8 cellular contexts compared by ENCODE assay signal in the genomic region with DNA sequence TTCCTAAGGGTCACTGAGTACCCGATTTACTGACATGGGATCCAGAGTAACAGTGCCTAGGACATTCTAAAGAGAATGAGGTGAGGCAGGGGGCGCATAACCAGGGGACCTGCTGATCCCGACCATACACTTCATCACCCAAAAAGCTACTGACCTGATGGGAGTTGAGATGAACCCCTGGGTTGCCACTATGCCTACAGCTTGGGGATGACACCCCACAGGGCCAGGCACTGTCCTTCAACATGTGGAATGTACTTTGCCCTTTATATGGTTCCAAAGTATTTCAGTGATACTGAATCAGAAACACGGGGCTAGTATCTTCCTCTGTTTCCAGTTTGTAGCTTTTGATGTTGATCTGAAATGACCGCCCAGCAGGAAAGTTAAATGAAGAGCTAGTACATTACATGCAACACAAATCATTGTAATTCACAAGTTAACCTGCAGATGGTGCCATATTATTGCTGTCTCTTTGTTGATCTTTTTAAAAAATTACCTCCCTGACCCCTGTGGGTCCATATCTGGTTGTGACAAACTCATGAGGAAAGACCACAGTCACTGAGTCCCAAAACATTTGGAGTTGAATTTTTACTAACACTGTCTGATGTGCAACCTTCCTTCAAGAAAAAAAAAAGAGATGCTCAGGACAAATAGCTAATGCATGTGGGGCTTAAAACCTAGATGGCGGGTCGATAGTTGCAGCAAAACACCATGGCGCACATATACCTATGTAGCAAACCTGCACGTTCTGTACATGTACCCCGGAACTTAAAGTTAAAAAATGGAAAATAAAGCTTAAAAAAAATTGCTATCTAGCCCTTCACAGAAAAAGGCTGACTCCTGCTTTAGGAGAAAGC. TPM values are rescaled to one million over a fixed set of nuclear protein-coding genes. Genes with fewer than 3 reads are reported as not detected.
DNase-seq lines count a peak whose midpoint lies in the region; TF ChIP-seq lines count a peak whose summit lies in the region.

No MANE protein-coding gene starts in this region.

- H3K4me3 Mint-ChIP-seq in Caco-2 (ENCODE audit: unreplicated experiment), result no peak overlapping the region

- H3K4me1 ChIP-seq in Caco-2 (no peaks in the 10 kb centered on the region), uterus (no peaks in the 10 kb centered on the region)

- no peaks in the 10 kb centered on the region for H3K9me3 ChIP-seq in Caco-2
- H3K9me3 ChIP-seq in WERI-Rb-1 (ENCODE audit: severe bottlenecking), result peaks cover 5% of the 10 kb centered on the region
- H3K9me3 ChIP-seq in uterus, result no peaks in the 10 kb centered on the region

- H3K36me3 ChIP-seq in Caco-2 (ENCODE audit: control insufficient read depth, insufficient read depth, low read length) (no peaks in the 10 kb centered on the region), WERI-Rb-1 (no peaks in the 10 kb centered on the region), uterus (no peaks in the 10 kb centered on the region)

- TF ChIP-seq CTCF in Caco-2 (IDR thresholded peaks at IDR 0.05; ENCODE audit: insufficient read depth in 1 of 2, low read depth in 1 of 2, low read length in 1 of 2, severe bottlenecking in 1 of 2, unreplicated experiment in 1 of 2), result peak; percentile 50 to 80
- peak; percentile 65 for TF ChIP-seq CTCF in WERI-Rb-1 (IDR thresholded peaks at IDR 0.05; ENCODE audit: low read depth, low read length)
- TF ChIP-seq CTCF in uterus (IDR thresholded peaks at IDR 0.05), result peak; percentile 7 to 34 (median 14)

- H3K27me3 ChIP-seq in Caco-2 (replicated peaks; ENCODE audit: control insufficient read depth, insufficient read depth, low read length) (no peaks in the 10 kb centered on the region), WERI-Rb-1 (ENCODE audit: insufficient read depth, low read depth, severe bottlenecking) (no peaks in the 10 kb centered on the region), uterus (no peaks in the 10 kb centered on the region)

- no peak overlapping the region for H3K27ac Mint-ChIP-seq in Caco-2 (ENCODE audit: unreplicated experiment)

- H3K4me1 Mint-ChIP-seq in Caco-2 (ENCODE audit: low read depth, unreplicated experiment), result peaks cover 12% of the 10 kb centered on the region

- H3K9me3 Mint-ChIP-seq in Caco-2 (ENCODE audit: unreplicated experiment), result no peaks in the 10 kb centered on the region

- H3K36me3 Mint-ChIP-seq in Caco-2 (ENCODE audit: insufficient read depth, unreplicated experiment), result peaks cover 13% of the 10 kb centered on the region

- CTCF ChIA-PET in Caco-2 (lab: Charles Lee), result interaction anchor here (0.6 to 1.3 kb wide), 15 partner anchors 13 to 1832 kb away, joined by 3 to 17 read pairs (median 4); a partner anchor contains a TSS

- no TSS peak for BruUV-seq in Caco-2 (replicated peaks; lab: Mats Ljungman, UMichigan)

- no peak overlapping the region for H3K4me3 ChIP-seq in Caco-2 (ENCODE audit: low read depth, low read length)
- H3K4me3 ChIP-seq in WERI-Rb-1 (ENCODE audit: low read depth, low read length), result no peak overlapping the region
- no peak overlapping the region for H3K4me3 ChIP-seq in uterus

- DNase-seq in Caco-2 (peak in 1 of 2 experiments; percentile 59), GM19238 (ENCODE audit: insufficient read length, low spot score) (peak; percentile 36), MV-4-11 (lab: John Stamatoyannopoulos, UW) (peak; percentile 21), WERI-Rb-1 (no peak), iPS DF 4.7 (ENCODE audit: extremely low read depth, low spot score) (peak; percentile 69), uterus (no peak)
- DNase-seq in NK-92 treated with Interleukin-12 subunit alpha and Interleukin-12 subunit beta, amount 100 ng/mL, for 24 hours (lab: John Stamatoyannopoulos, UW), result no peak
- DNase-seq in stimulated activated CD4-positive, alpha-beta T cell treated with anti-CD3 and anti-CD28 coated beads, Interleukin-4, amount 100 ng/mL, for 1 hour, result no peak

- intact Hi-C loops in Caco-2 (cut with micrococcal nuclease; ENCODE audit: unreplicated experiment) (loop anchor here (1.0 kb wide), 1 partner anchor 323 kb away; no protein-coding TSS in a partner anchor), uterus (cut with DNase I; ENCODE audit: low total_unique reads) (no loop called here)

- H3K27me3 Mint-ChIP-seq in Caco-2 (ENCODE audit: insufficient read depth, unreplicated experiment), result no peaks in the 10 kb centered on the region

- TF ChIP-seq POLR2A in uterus (IDR thresholded peaks at IDR 0.05), result no peak

- POLR2A ChIA-PET in Caco-2 (lab: Charles Lee), result interaction anchor here (0.5 to 0.6 kb wide), 3 partner anchors 114 to 217 kb away, joined by 3 to 9 read pairs (median 8); a partner anchor contains a TSS

- H3K27ac ChIP-seq in WERI-Rb-1 (no peak overlapping the region), uterus (no peak overlapping the region)

RNA-seq across cellular contexts. Expression of a gene that starts 42.7 kb away (rescaled TPM):
- total RNA-seq in Caco-2 (2022) (68.1 and 70.7 TPM in 2 replicates), uterus (10 to 100 TPM in 2 of 4 donors, 1 to 10 TPM in 2; 7.8 to 16.2 (median 10.9) TPM)

Comparison
In these comparisons a context has a peak if more than half of its experiments do, and no peak if none do; other contexts are left out.
1. DNase-seq: peak in GM19238 (single experiment), MV-4-11 (single experiment) and iPS DF 4.7 (single experiment); none in WERI-Rb-1 (single experiment), uterus (0 of 2), NK-92 treated with Interleukin-12 subunit alpha and Interleukin-12 subunit beta, amount 100 ng/mL, for 24 hours (single experiment) and stimulated activated CD4-positive, alpha-beta T cell treated with anti-CD3 and anti-CD28 coated beads, Interleukin-4, amount 100 ng/mL, for 1 hour (single experiment).
2. CTCF ChIP-seq: peak in every context shown above with its lines; median percentile 65 in Caco-2; 65 in WERI-Rb-1; 14 in uterus.